ENCODE assay signal across 13 cellular contexts in the genomic region with DNA sequence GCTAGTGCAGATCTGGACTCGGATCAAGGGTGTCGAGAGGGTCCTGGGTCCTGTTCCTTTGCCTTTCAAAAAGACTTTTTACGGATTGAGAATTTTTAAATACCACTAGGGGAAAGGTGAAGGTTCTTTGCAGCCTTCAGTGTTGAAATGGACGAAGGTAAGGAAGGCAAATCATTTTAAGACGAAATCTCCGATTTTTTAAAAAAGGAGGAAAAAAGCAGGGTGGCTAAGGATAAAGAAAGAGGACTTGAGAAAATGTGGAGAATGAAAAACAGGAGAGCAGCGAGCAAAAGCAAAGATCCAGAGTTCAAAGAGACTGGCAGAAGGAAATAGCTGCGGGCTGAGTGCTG. TPM values are rescaled to one million over a fixed set of nuclear protein-coding genes. Genes with fewer than 3 reads are reported as not detected.
DNase-seq lines count a peak whose midpoint lies in the region; ATAC-seq and TF ChIP-seq lines count a peak whose summit lies in the region.
"Had no signal": no experiment of that assay in that cellular context is flagged by ENCODE, and none has a peak within 500 bp of the region (broad histone marks: within the 10 kb centered on the region; RNA-seq: fewer than 3 reads in every experiment).

No MANE protein-coding gene starts in this region.

- H3K27ac Mint-ChIP-seq in activated naive CD4-positive, alpha-beta T cell treated with anti-CD3 and anti-CD28 coated beads, Interleukin-2, amount 10 ng/mL, durations not matched to agents 7 days and 5 days, result peak overlapping the region; percentile 35
- H3K27ac Mint-ChIP-seq in activated naive CD4-positive, alpha-beta T cell treated with anti-CD3 and anti-CD28 coated beads for 36 hours, result no peak overlapping the region
- peak overlapping the region; percentile 23 for H3K27ac Mint-ChIP-seq in type B pancreatic cell
- H3K27ac Mint-ChIP-seq: activated naive CD8-positive, alpha-beta T cell treated with anti-CD3 and anti-CD28 coated beads, Interleukin-2, amount 10 ng/mL, durations not matched to agents 7 days and 5 days had no signal

- H3K9me3 ChIP-seq in muscle layer of colon (ENCODE audit: low read length), result no peaks in the 10 kb centered on the region

- no peak overlapping the region for H3K4me3 Mint-ChIP-seq in activated naive CD4-positive, alpha-beta T cell treated with anti-CD3 and anti-CD28 coated beads, Interleukin-2, amount 10 ng/mL, durations not matched to agents 7 days and 5 days
- no peak overlapping the region for H3K4me3 Mint-ChIP-seq in activated naive CD4-positive, alpha-beta T cell treated with anti-CD3 and anti-CD28 coated beads for 36 hours
- H3K4me3 Mint-ChIP-seq in type B pancreatic cell, result peak overlapping the region; percentile 87
- H3K4me3 Mint-ChIP-seq: activated naive CD8-positive, alpha-beta T cell treated with anti-CD3 and anti-CD28 coated beads, Interleukin-2, amount 10 ng/mL, durations not matched to agents 7 days and 5 days had no signal

- H3K4me1 ChIP-seq in muscle layer of colon (ENCODE audit: insufficient read depth, low read length), result peaks cover 28% of the 10 kb centered on the region
- H3K4me1 ChIP-seq: BLaER1 treated with 17β-estradiol and CSF1 and Interleukin-3, amounts not matched to agents 10 nM and 100 nM had no signal

- no peak for TF ChIP-seq POLR2A in GM18505 (IDR thresholded peaks at IDR 0.05; ENCODE audit: borderline replicate concordance, extremely low read depth, insufficient read depth, insufficient read length)

- H3K27me3 Mint-ChIP-seq in activated naive CD4-positive, alpha-beta T cell treated with anti-CD3 and anti-CD28 coated beads, Interleukin-2, amount 10 ng/mL, durations not matched to agents 7 days and 5 days, result peaks cover 37% of the 10 kb centered on the region
- H3K27me3 Mint-ChIP-seq in activated naive CD4-positive, alpha-beta T cell treated with anti-CD3 and anti-CD28 coated beads for 36 hours (ENCODE audit: low read depth), result peaks cover 48% of the 10 kb centered on the region
- H3K27me3 Mint-ChIP-seq in type B pancreatic cell, result peaks cover 87% of the 10 kb centered on the region

- H3K36me3 Mint-ChIP-seq in activated naive CD4-positive, alpha-beta T cell treated with anti-CD3 and anti-CD28 coated beads, Interleukin-2, amount 10 ng/mL, durations not matched to agents 7 days and 5 days, result peaks cover 2% of the 10 kb centered on the region
- H3K36me3 Mint-ChIP-seq in activated naive CD4-positive, alpha-beta T cell treated with anti-CD3 and anti-CD28 coated beads for 36 hours (ENCODE audit: low read depth), result peaks cover 3% of the 10 kb centered on the region
- no peaks in the 10 kb centered on the region for H3K36me3 Mint-ChIP-seq in type B pancreatic cell

- H3K27ac ChIP-seq in coronary artery (no peak overlapping the region), muscle layer of colon (ENCODE audit: low read depth, low read length) (no peak overlapping the region)
- H3K27ac ChIP-seq: BLaER1 treated with 17β-estradiol and CSF1 and Interleukin-3, amounts not matched to agents 10 nM and 100 nM had no signal

- peaks cover 35 to 41% of the 10 kb centered on the region in 2 donors for H3K27me3 ChIP-seq in muscle layer of colon (ENCODE audit: control insufficient read depth in 1 of 2, insufficient read depth in 2 of 2, low read length in 2 of 2)
- H3K27me3 ChIP-seq: BLaER1 treated with 17β-estradiol and CSF1 and Interleukin-3, amounts not matched to agents 10 nM and 100 nM had no signal

- peak overlapping the region; percentile 72 for H3K4me3 ChIP-seq in coronary artery
- peak overlapping the region; percentile 47 to 72 for H3K4me3 ChIP-seq in muscle layer of colon (ENCODE audit: low read depth in 1 of 2, low read length in 2 of 2)
- H3K4me3 ChIP-seq: BLaER1 treated with 17β-estradiol and CSF1 and Interleukin-3, amounts not matched to agents 10 nM and 100 nM; GM12878 had no signal

- TF ChIP-seq CTCF in coronary artery (IDR thresholded peaks at IDR 0.05), result no peak
- no peak for TF ChIP-seq CTCF in type B pancreatic cell (conservative IDR thresholded peaks at IDR 0.05)

- no peaks in the 10 kb centered on the region for H3K9me3 Mint-ChIP-seq in activated naive CD4-positive, alpha-beta T cell treated with anti-CD3 and anti-CD28 coated beads, Interleukin-2, amount 10 ng/mL, durations not matched to agents 7 days and 5 days
- no peaks in the 10 kb centered on the region for H3K9me3 Mint-ChIP-seq in activated naive CD4-positive, alpha-beta T cell treated with anti-CD3 and anti-CD28 coated beads for 36 hours
- no peaks in the 10 kb centered on the region for H3K9me3 Mint-ChIP-seq in type B pancreatic cell
- H3K9me3 Mint-ChIP-seq: activated naive CD8-positive, alpha-beta T cell treated with anti-CD3 and anti-CD28 coated beads, Interleukin-2, amount 10 ng/mL, durations not matched to agents 7 days and 5 days had no signal

- no peak for ATAC-seq in GM18505 (IDR thresholded peaks at IDR 0.05; ENCODE audit: unreplicated experiment)

- CTCF ChIA-PET in activated naive CD4-positive, alpha-beta T cell treated with anti-CD3 and anti-CD28 coated beads, Interleukin-2, amount 10 ng/mL, durations not matched to agents 7 days and 5 days (lab: Charles Lee), result no interaction called here
- CTCF ChIA-PET in activated naive CD4-positive, alpha-beta T cell treated with anti-CD3 and anti-CD28 coated beads for 36 hours (lab: Charles Lee), result no interaction called here

- H3K36me3 ChIP-seq in muscle layer of colon (ENCODE audit: insufficient read depth, low read length), result no peaks in the 10 kb centered on the region
- H3K36me3 ChIP-seq: BLaER1 treated with 17β-estradiol and CSF1 and Interleukin-3, amounts not matched to agents 10 nM and 100 nM had no signal

- intact Hi-C loops in activated naive CD4-positive, alpha-beta T cell treated with anti-CD3 and anti-CD28 coated beads for 36 hours (cut with micrococcal nuclease), result no loop called here

- H3K4me1 Mint-ChIP-seq in activated naive CD4-positive, alpha-beta T cell treated with anti-CD3 and anti-CD28 coated beads, Interleukin-2, amount 10 ng/mL, durations not matched to agents 7 days and 5 days, result peaks cover 4% of the 10 kb centered on the region
- peaks cover 17% of the 10 kb centered on the region for H3K4me1 Mint-ChIP-seq in activated naive CD4-positive, alpha-beta T cell treated with anti-CD3 and anti-CD28 coated beads for 36 hours (ENCODE audit: low read depth)
- peaks cover 9% of the 10 kb centered on the region for H3K4me1 Mint-ChIP-seq in type B pancreatic cell (ENCODE audit: unreplicated experiment)

- peak overlapping the region; percentile 17 for H3K9ac ChIP-seq in muscle layer of colon (ENCODE audit: low read length)
- H3K9ac ChIP-seq: BLaER1 treated with 17β-estradiol and CSF1 and Interleukin-3, amounts not matched to agents 10 nM and 100 nM had no signal

- DNase-seq in activated naive CD4-positive, alpha-beta T cell treated with anti-CD3 and anti-CD28 coated beads, Interleukin-2, amount 10 ng/mL, durations not matched to agents 7 days and 5 days, result no peak
- no peak for DNase-seq in activated naive CD4-positive, alpha-beta T cell treated with anti-CD3 and anti-CD28 coated beads for 36 hours
- DNase-seq in coronary artery (ENCODE audit: low spot score), result no peak
- no peak for DNase-seq in type B pancreatic cell (ENCODE audit: extremely low spot score, unreplicated experiment)
- no peak for DNase-seq in NCI-H69 (lab: John Stamatoyannopoulos, UW)
- DNase-seq in epidermal melanocyte (ENCODE audit: insufficient read length, low spot score), result no peak
- DNase-seq: stimulated activated CD4-positive, alpha-beta T cell treated with anti-CD3 and anti-CD28 coated beads, Interleukin-4, amount 100 ng/mL, for 1 hour had no signal

RNA-seq across cellular contexts. Expression of gene EPHA5, which starts 0.3 kb away (rescaled TPM):
- total RNA-seq in activated naive CD4-positive, alpha-beta T cell treated with anti-CD3 and anti-CD28 coated beads for 36 hours, result not detected
- 0.62 and 2.4 TPM in 2 replicates for total RNA-seq in type B pancreatic cell (ENCODE audit: low replicate concordance)
- total RNA-seq: activated naive CD8-positive, alpha-beta T cell treated with anti-CD3 and anti-CD28 coated beads, Interleukin-2, amount 10 ng/mL, durations not matched to agents 7 days and 5 days; GM12878; HT1080 had no signal
